Comparison of ENCODE assay signal across 17 cellular contexts in genomic region chr2:25400576-25401241, GRCh38. TPM values are rescaled to one million over a fixed set of nuclear protein-coding genes. Genes with fewer than 3 reads are reported as not detected.
DNase-seq lines count a peak whose midpoint lies in the region; ATAC-seq, FAIRE-seq and TF ChIP-seq lines count a peak whose summit lies in the region.
"Had no signal": no experiment of that assay in that cellular context is flagged by ENCODE, and none has a peak within 500 bp of the region (broad histone marks: within the 10 kb centered on the region; RNA-seq: fewer than 3 reads in every experiment).

No MANE protein-coding gene starts in this region.

- no peaks in the 10 kb centered on the region for H3F3A ChIP-seq in neural progenitor cell (ENCODE audit: low read depth)

- no peak overlapping the region for H2BK20ac ChIP-seq in IMR-90 (ENCODE audit: low read depth, low read length)

- CTCF ChIA-PET in IMR-90 (lab: Yijun Ruan, JAX): no interaction called here
- CTCF ChIA-PET in GM12878 (lab: Yijun Ruan, JAX): interaction anchor here (0.9 to 9.9 kb wide), 10 partner anchors 10 to 234 kb away, joined by 3 to 105 read pairs (median 3); no protein-coding TSS in a partner anchor

- peaks cover 2% of the 10 kb centered on the region for H3K27me3 Mint-ChIP-seq in neural progenitor cell (ENCODE audit: insufficient read depth, low read depth)
- H3K27me3 Mint-ChIP-seq: activated CD4-positive, alpha-beta memory T cell treated with anti-CD3 and anti-CD28 coated beads for 36 hours; activated naive CD8-positive, alpha-beta T cell had no signal

- H2AFZ ChIP-seq in IMR-90 (replicated peaks; ENCODE audit: low read length, poor library complexity) (no peak overlapping the region), GM12878 (ENCODE audit: control insufficient read depth, low read depth, low read length) (peak overlapping the region; percentile 30; the same call in 1 of the 2 replicates), neural progenitor cell (replicated peaks) (no peak overlapping the region)

- H4K8ac ChIP-seq in IMR-90 (ENCODE audit: low read depth in 2 of 2, low read length in 2 of 2): no peak overlapping the region

- no peaks in the 10 kb centered on the region for H3K79me1 ChIP-seq in IMR-90 (ENCODE audit: low read depth in 1 of 2, low read length in 2 of 2)

- dilution Hi-C loops in IMR-90 (cut with HindIII; ENCODE audit: low sequenced_read_pairs, unreplicated experiment): no loop called here

- H3K4me3 Mint-ChIP-seq in neural progenitor cell: no peak overlapping the region
- H3K4me3 Mint-ChIP-seq: activated CD4-positive, alpha-beta memory T cell treated with anti-CD3 and anti-CD28 coated beads for 36 hours; activated naive CD8-positive, alpha-beta T cell had no signal

- TF ChIP-seq CTCF in IMR-90 (conservative IDR thresholded peaks at IDR 0.05; ENCODE audit: low read depth, low read length) (no peak), GM12878 (IDR thresholded peaks at IDR 0.05 in 2 of 3, conservative IDR thresholded peaks at IDR 0.05 in 1 of 3; ENCODE audit: control insufficient read depth in 2 of 3, extremely low read depth in 1 of 3, insufficient read depth in 1 of 3, low read depth in 3 of 3, low read length in 3 of 3) (no peak), neural progenitor cell (IDR thresholded peaks at IDR 0.05) (no peak)

- H3K27ac Mint-ChIP-seq in neural progenitor cell: peak overlapping the region; percentile 60
- H3K27ac Mint-ChIP-seq: activated CD4-positive, alpha-beta memory T cell treated with anti-CD3 and anti-CD28 coated beads for 36 hours; activated naive CD8-positive, alpha-beta T cell had no signal

- no peak overlapping the region for H3K4ac ChIP-seq in IMR-90 (ENCODE audit: low read depth, low read length)

- no peak overlapping the region for H3K18ac ChIP-seq in IMR-90 (ENCODE audit: low read depth, low read length)

- H3K4me3 ChIP-seq in IMR-90 (ENCODE audit: insufficient read depth, low read depth, low read length): no peak overlapping the region
- H3K4me3 ChIP-seq in GM12878: peak overlapping the region; percentile 39; the same call in 1 of the 2 replicates
- H3K4me3 ChIP-seq in neural progenitor cell: no peak overlapping the region
- H3K4me3 ChIP-seq: A549, body of pancreas had no signal

- H3K79me2 ChIP-seq in GM12878 (ENCODE audit: control insufficient read depth, insufficient read depth, low read length) (peaks cover 28% of the 10 kb centered on the region), neural progenitor cell (ENCODE audit: low read depth) (no peaks in the 10 kb centered on the region)

- POLR2A ChIA-PET in IMR-90 (lab: Charles Lee; ENCODE audit: unreplicated experiment): no interaction called here
- POLR2A ChIA-PET in GM12878 (lab: Charles Lee): interaction anchor here (0.5 to 11.6 kb wide), 13 partner anchors 10 to 185 kb away, joined by 3 to 192 read pairs (median 6); no protein-coding TSS in a partner anchor

- no peak overlapping the region for H4K91ac ChIP-seq in IMR-90 (ENCODE audit: insufficient read depth, low read depth, low read length)

- H3K9me1 ChIP-seq in IMR-90 (ENCODE audit: insufficient read depth, low read length): 0 out of 2 replicates have a peak, but pooled peaks cover 5% of the 10 kb centered on the region

- no peak overlapping the region for H4K5ac ChIP-seq in IMR-90 (ENCODE audit: low read depth, low read length)

- TF ChIP-seq EP300 in GM12878 (IDR thresholded peaks at IDR 0.05; ENCODE audit: borderline replicate concordance in 1 of 2, control insufficient read depth in 1 of 2, low read depth in 2 of 2, low read length in 2 of 2): no peak

- no peak for TF ChIP-seq POLR2A in IMR-90 (IDR thresholded peaks at IDR 0.05; ENCODE audit: low read depth, low read length)
- no peak for TF ChIP-seq POLR2A in GM12878 (IDR thresholded peaks at IDR 0.05; ENCODE audit: low read depth, low read length)

- H2AK5ac ChIP-seq in IMR-90 (ENCODE audit: low read depth, low read length): no peak overlapping the region

- H3K27ac ChIP-seq in IMR-90 (ENCODE audit: insufficient read depth, low read length) (no peak overlapping the region), GM12878 (ENCODE audit: control insufficient read depth, insufficient read depth) (peak overlapping the region; percentile 97), neural progenitor cell (no peak overlapping the region)
- H3K27ac ChIP-seq: A549, body of pancreas, C4-2B, foreskin keratinocyte, neutrophil had no signal

- 100% methylated on average over 1 of the region's 3 CpGs; no CpG with 5 or more reads in 1 of the 2 experiments for WGBS in IMR-90 (ENCODE audit: extremely low coverage in 2 of 2, insufficient read length in 1 of 2), 2 experiments
- 38% methylated on average over 3 of the region's 3 CpGs for WGBS in GM12878 (ENCODE audit: insufficient coverage, insufficient replicate concordance, low lambda C conversion rate, missing lambda C conversion rate)

- H3K14ac ChIP-seq in IMR-90 (replicated peaks; ENCODE audit: low read depth, low read length): no peak overlapping the region

- H4K20me1 ChIP-seq in IMR-90 (ENCODE audit: insufficient read depth, low read length) (no peaks in the 10 kb centered on the region), GM12878 (ENCODE audit: control insufficient read depth, insufficient read depth) (no peaks in the 10 kb centered on the region), neural progenitor cell (ENCODE audit: low read depth) (no peaks in the 10 kb centered on the region)

- no peak overlapping the region for H2BK120ac ChIP-seq in IMR-90 (ENCODE audit: low read depth, low read length)

- no peak for FAIRE-seq in GM12878 (lab: Jason Lieb, UNC)
- FAIRE-seq: A549, endothelial cell of umbilical vein had no signal

- H3K4me1 ChIP-seq in IMR-90 (ENCODE audit: control insufficient read depth, insufficient read depth, low read length): peaks cover 2% of the 10 kb centered on the region; the same call in 1 of the 2 replicates
- peaks cover 53% of the 10 kb centered on the region for H3K4me1 ChIP-seq in GM12878 (ENCODE audit: control insufficient read depth, insufficient read depth, low read length)
- H3K4me1 ChIP-seq in neural progenitor cell: peaks cover 4% of the 10 kb centered on the region
- H3K4me1 ChIP-seq: A549, body of pancreas, foreskin keratinocyte had no signal

- no peak overlapping the region for H3K4me2 ChIP-seq in IMR-90 (ENCODE audit: low read depth, low read length)
- peak overlapping the region; percentile 98 for H3K4me2 ChIP-seq in GM12878 (ENCODE audit: control insufficient read depth, insufficient read depth)
- no peak overlapping the region for H3K4me2 ChIP-seq in neural progenitor cell
- H3K4me2 ChIP-seq: A549 had no signal

- RAD21 ChIA-PET in GM12878 (lab: Charles Lee; ENCODE audit: unreplicated experiment): interaction anchor here (0.6 to 9.4 kb wide), 12 partner anchors 9 to 1014 kb away, joined by 3 to 189 read pairs (median 4); no protein-coding TSS in a partner anchor

- TF ChIP-seq RAD21 in IMR-90 (IDR thresholded peaks at IDR 0.05; ENCODE audit: low read length) (no peak), GM12878 (IDR thresholded peaks at IDR 0.05; ENCODE audit: insufficient read depth, low read depth, low read length) (no peak)

- H2BK15ac ChIP-seq in IMR-90 (ENCODE audit: low read depth, low read length): no peak overlapping the region

- peaks cover 22% of the 10 kb centered on the region for H3K4me1 Mint-ChIP-seq in neural progenitor cell

- ATAC-seq in IMR-90 (ENCODE audit: low read depth) (no peak), GM12878 (no peak), HG03025 (IDR thresholded peaks at IDR 0.05; ENCODE audit: low FRiP score, unreplicated experiment) (no peak), GM21526 (IDR thresholded peaks at IDR 0.05; ENCODE audit: low FRiP score, unreplicated experiment) (no peak)
- ATAC-seq: A549, body of pancreas, foreskin keratinocyte had no signal

- DNase-seq in NCI-H2171 treated with DMSO at 0.1 percent for 48 hours (lab: John Stamatoyannopoulos, UW): peak; percentile 71
- no peak for DNase-seq in NCI-H2171 (lab: John Stamatoyannopoulos, UW)
- peak; percentile 23 for DNase-seq in IMR-90
- no peak for DNase-seq in GM12878 (ENCODE audit: low read depth, low spot score)
- DNase-seq in neural progenitor cell (ENCODE audit: low spot score): no peak
- DNase-seq in activated CD4-positive, alpha-beta T cell treated with anti-CD3 and anti-CD28 coated beads for 1 hour: no peak
- DNase-seq: activated CD4-positive, alpha-beta memory T cell treated with anti-CD3 and anti-CD28 coated beads for 36 hours; body of pancreas; foreskin keratinocyte; HCEC 1CT had no signal

- H3K36me3 ChIP-seq in IMR-90 (ENCODE audit: control insufficient read depth, insufficient read depth, low read length) (no peaks in the 10 kb centered on the region), GM12878 (ENCODE audit: control insufficient read depth in 2 of 2, insufficient read depth in 2 of 2, low read length in 1 of 2) (no peaks in the 10 kb centered on the region), neural progenitor cell (no peaks in the 10 kb centered on the region)
- H3K36me3 ChIP-seq: neutrophil had no signal

- BruUV-seq in IMR-90 (replicated peaks; lab: Mats Ljungman, UMichigan) (no TSS peak), GM12878 (replicated peaks; lab: Mats Ljungman, UMichigan) (no TSS peak)

- H3K56ac ChIP-seq in IMR-90 (ENCODE audit: extremely low read depth, insufficient read depth, low read length): no peak overlapping the region

- no peak overlapping the region for H2BK5ac ChIP-seq in IMR-90 (ENCODE audit: low read depth, low read length, poor library complexity, severe bottlenecking)

- intact Hi-C loops in IMR-90 (cut with micrococcal nuclease): no loop called here
- intact Hi-C loops in GM12878 (cut with micrococcal nuclease; ENCODE audit: unreplicated experiment): no loop called here

- H3K36me3 Mint-ChIP-seq in neural progenitor cell: no peaks in the 10 kb centered on the region
- H3K36me3 Mint-ChIP-seq: activated CD4-positive, alpha-beta memory T cell treated with anti-CD3 and anti-CD28 coated beads for 36 hours had no signal

- H3K9me3 ChIP-seq in IMR-90 (ENCODE audit: control insufficient read depth, insufficient read depth, low read length) (no peaks in the 10 kb centered on the region), GM12878 (replicated peaks; ENCODE audit: control insufficient read depth, insufficient read depth, low read length) (no peaks in the 10 kb centered on the region), neural progenitor cell (ENCODE audit: low read depth) (no peaks in the 10 kb centered on the region)
- H3K9me3 ChIP-seq: A549, body of pancreas, neutrophil had no signal

- H3K9me3 Mint-ChIP-seq in neural progenitor cell: no peaks in the 10 kb centered on the region
- H3K9me3 Mint-ChIP-seq: activated CD4-positive, alpha-beta memory T cell treated with anti-CD3 and anti-CD28 coated beads for 36 hours had no signal

- H2AK9ac ChIP-seq in IMR-90 (replicated peaks; ENCODE audit: low read depth, low read length, poor library complexity): no peak overlapping the region

- in situ Hi-C loops in IMR-90 (cut with MboI; ENCODE audit: low sequenced_read_pairs): no loop called here
- in situ Hi-C loops in GM12878 (cut with MboI): no loop called here

- H3K27me3 ChIP-seq in IMR-90 (ENCODE audit: control insufficient read depth, insufficient read depth, low read length) (no peaks in the 10 kb centered on the region), GM12878 (replicated peaks in 1 of 2; ENCODE audit: control insufficient read depth in 2 of 2, insufficient read depth in 2 of 2, low read length in 1 of 2) (no peaks in the 10 kb centered on the region), neural progenitor cell (no peaks in the 10 kb centered on the region)
- H3K27me3 ChIP-seq: body of pancreas, foreskin keratinocyte, neutrophil had no signal

- SMC1A ChIA-PET in GM12878 (lab: Charles Lee; ENCODE audit: uncharacterized antibody, unreplicated experiment): interaction anchor here (0.7 to 12.9 kb wide), 16 partner anchors 8 to 166 kb away, joined by 3 to 245 read pairs (median 4); no protein-coding TSS in a partner anchor

- no peak overlapping the region for H3K23ac ChIP-seq in IMR-90 (ENCODE audit: low read depth, low read length)

- H3K9ac ChIP-seq in IMR-90 (ENCODE audit: low read depth, low read length): no peak overlapping the region
- H3K9ac ChIP-seq in GM12878 (ENCODE audit: control insufficient read depth, insufficient read depth, low read length): peak overlapping the region; percentile 59
- H3K9ac ChIP-seq in neural progenitor cell: no peak overlapping the region

RNA-seq across cellular contexts. Expression of gene DNMT3A, which starts 59.0 kb away (rescaled TPM):
- 6.1 and 9.7 TPM in 2 replicates for total RNA-seq in IMR-90 (2012; rRNA removed)
- 4.4 and 4.5 TPM in 2 replicates for polyA plus RNA-seq in IMR-90 (2012; rRNA removed)
- 1.4 and 3.9 TPM in 2 replicates for polyA plus RNA-seq in IMR-90 (2012; cell fraction: cytosol; rRNA removed)
- 15.3 and 15.8 TPM in 2 replicates for polyA plus RNA-seq in IMR-90 (2012; cell fraction: nucleus; rRNA removed; ENCODE audit: low replicate concordance)
- total RNA-seq in GM12878 (2013; cell fraction: nucleolus; rRNA removed): 87.0 and 94.0 TPM in 2 replicates
- total RNA-seq in GM12878 (2014; rRNA removed): 18.1 and 28.1 TPM in 2 replicates
- 17.7 and 18.5 TPM in 2 replicates for total RNA-seq in GM12878 (2014; rRNA removed; fragmentation: Illumina TruSeq; extraction: Trizol)
- total RNA-seq in GM12878 (2021): 47.8 and 51.6 TPM in 2 replicates
- 9.7 TPM for polyA plus RNA-seq in GM12878 (2011; ENCODE audit: low read depth)
- polyA plus RNA-seq in GM12878 (2011; rRNA removed): 4.9 and 7.4 TPM in 2 replicates
- 8.9 and 11.4 TPM in 2 replicates for polyA plus RNA-seq in GM12878 (2011; cell fraction: cytosol; rRNA removed)
- 27.4 and 39.0 TPM in 2 replicates for polyA plus RNA-seq in GM12878 (2011; cell fraction: nucleus; rRNA removed)
- polyA plus RNA-seq in GM12878 (2012): 17.3 and 21.3 TPM in 2 replicates
- 10.1 and 15.7 TPM in 2 replicates for polyA plus RNA-seq in GM12878 (2014; fragmentation: Illumina TruSeq; extraction: Trizol)
- 10 to 100 TPM; 11.1 to 29.9 TPM for polyA plus RNA-seq in GM12878 (2014; fragmentation: Nextera tagmentation; extraction: Ambion mirVana)
- polyA plus RNA-seq in GM12878 (2014; rRNA removed): 24.5 and 25.4 TPM in 2 replicates
- 10 to 100 TPM; 12.3 to 16.3 TPM for polyA plus RNA-seq in GM12878 (2016; fragmentation: Nextera tagmentation; extraction: Ambion mirVana)
- 24.2 and 40.7 TPM in 2 replicates for polyA minus RNA-seq in GM12878 (2011; rRNA and poly(A)+ RNA removed)
- 7.3 and 19.0 TPM in 2 replicates for polyA minus RNA-seq in GM12878 (2011; cell fraction: cytosol; rRNA and poly(A)+ RNA removed)
- 17.5 and 40.3 TPM in 2 replicates for polyA minus RNA-seq in GM12878 (2011; cell fraction: nucleus; rRNA and poly(A)+ RNA removed)
- 46.5 and 81.1 TPM in 2 replicates for total RNA-seq in neural progenitor cell (ENCODE audit: low replicate concordance)

Comparison
In these comparisons a context has a peak if more than half of its experiments do, and no peak if none do; other contexts are left out.
1. DNase-seq: peak in NCI-H2171 treated with DMSO at 0.1 percent for 48 hours (single experiment) and IMR-90 (single experiment); none in NCI-H2171 (single experiment), GM12878 (single experiment), neural progenitor cell (single experiment) and activated CD4-positive, alpha-beta T cell treated with anti-CD3 and anti-CD28 coated beads for 1 hour (single experiment).